In the genomic region with DNA sequence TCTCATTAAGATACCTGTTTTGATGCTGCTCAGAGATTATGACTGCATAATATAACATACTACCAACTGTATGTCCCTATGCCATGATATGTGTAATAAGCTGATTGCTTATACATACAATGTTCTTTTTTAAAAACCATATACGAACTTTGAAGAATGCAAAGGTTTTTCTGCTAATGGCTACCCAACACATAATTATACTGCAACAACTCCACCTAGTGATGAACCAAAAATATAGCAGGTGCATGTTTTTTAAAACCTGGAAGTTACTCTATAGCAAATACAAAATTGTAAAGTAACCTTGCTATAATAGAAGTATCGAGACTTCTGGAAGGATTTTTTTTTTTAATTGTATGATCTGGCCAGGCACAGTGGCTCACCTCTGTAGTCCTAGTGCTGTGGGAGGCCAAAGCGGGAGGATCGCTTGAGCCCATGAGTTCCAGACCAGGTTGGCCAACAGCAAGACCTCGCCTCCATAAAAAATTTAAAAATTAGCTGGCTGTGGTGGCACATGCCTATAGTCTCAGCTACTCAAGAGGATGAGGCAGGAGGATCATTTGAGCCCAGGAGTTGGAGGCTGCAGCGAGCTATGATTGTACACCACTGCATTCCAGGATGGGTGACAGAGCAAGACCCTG, we compare ENCODE assay signal across 8 cellular contexts. TPM values are rescaled to one million over a fixed set of nuclear protein-coding genes. Genes with fewer than 3 reads are reported as not detected.
A peak's percentile ranks its signal among the peaks of the same experiment; 100 is the strongest.
DNase-seq lines count a peak whose midpoint lies in the region; ATAC-seq, FAIRE-seq and TF ChIP-seq lines count a peak whose summit lies in the region.

No MANE protein-coding gene starts in this region.

- peaks cover 10% of the 10 kb centered on the region for H3K27me3 Mint-ChIP-seq in activated CD4-positive, alpha-beta memory T cell treated with anti-CD3 and anti-CD28 coated beads, Interleukin-2, amount 10 ng/mL, durations not matched to agents 7 days and 5 days

- no peak for ATAC-seq in GM19324 (IDR thresholded peaks at IDR 0.05; ENCODE audit: low FRiP score, unreplicated experiment)

- DNase-seq in NCI-H2171 treated with DMSO at 0.1 percent for 48 hours (lab: John Stamatoyannopoulos, UW): peak; percentile 11
- no peak for DNase-seq in NCI-H2171 (lab: John Stamatoyannopoulos, UW)
- DNase-seq in NB4 (ENCODE audit: low read depth): peak; percentile 51
- peak; percentile 36 for DNase-seq in astrocyte of the spinal cord (ENCODE audit: low read depth, low spot score)
- DNase-seq in transverse colon: no peak
- DNase-seq in activated CD4-positive, alpha-beta memory T cell treated with anti-CD3 and anti-CD28 coated beads, Interleukin-2, amount 10 ng/mL, durations not matched to agents 7 days and 5 days: no peak

- no peak overlapping the region for H3K27ac Mint-ChIP-seq in activated CD4-positive, alpha-beta memory T cell treated with anti-CD3 and anti-CD28 coated beads, Interleukin-2, amount 10 ng/mL, durations not matched to agents 7 days and 5 days

- no peaks in the 10 kb centered on the region for H3K4me1 ChIP-seq in transverse colon

- intact Hi-C loops in transverse colon (cut with DNase I; ENCODE audit: low total_unique reads): loop anchor here (5.0 kb wide), 2 partner anchors 328 to 443 kb away; no protein-coding TSS in a partner anchor

- FAIRE-seq in islet of Langerhans (lab: Jason Lieb, UNC): peak; percentile 99

- CTCF ChIA-PET in activated CD4-positive, alpha-beta memory T cell treated with anti-CD3 and anti-CD28 coated beads, Interleukin-2, amount 10 ng/mL, durations not matched to agents 7 days and 5 days (lab: Charles Lee): interaction anchor here (0.9 to 10.2 kb wide), 11 partner anchors 10 to 446 kb away, joined by 3 to 96 read pairs (median 4); no protein-coding TSS in a partner anchor

- POLR2A ChIA-PET in activated CD4-positive, alpha-beta memory T cell treated with anti-CD3 and anti-CD28 coated beads, Interleukin-2, amount 10 ng/mL, durations not matched to agents 7 days and 5 days (lab: Charles Lee): interaction anchor here (0.6 kb wide), 1 partner anchor 229 kb away, joined by 3 read pairs; a partner anchor contains a TSS

- no peak for TF ChIP-seq EP300 in transverse colon (IDR thresholded peaks at IDR 0.05; ENCODE audit: low read depth)

- H3K4me1 Mint-ChIP-seq in activated CD4-positive, alpha-beta memory T cell treated with anti-CD3 and anti-CD28 coated beads, Interleukin-2, amount 10 ng/mL, durations not matched to agents 7 days and 5 days: no peaks in the 10 kb centered on the region

- in situ Hi-C loops in astrocyte of the spinal cord (cut with HindIII; ENCODE audit: low sequenced_read_pairs): no loop called here
- in situ Hi-C loops in transverse colon (cut with MboI; ENCODE audit: low pct_ligation_motif_present in 1 of 4, low pct_unique_long_range_greater_than_20kb in 1 of 4, low sequenced_read_pairs in 3 of 4): loop anchor here (5.0 to 25.0 kb wide), 4 partner anchors 328 to 453 kb away; no protein-coding TSS in a partner anchor

- H3K4me3 ChIP-seq in NB4 (ENCODE audit: low read depth, low read length) (no peak overlapping the region), astrocyte of the spinal cord (ENCODE audit: low read depth, low read length) (no peak overlapping the region), transverse colon (no peak overlapping the region)

- H3K27ac ChIP-seq in transverse colon: no peak overlapping the region

- H3K9me3 Mint-ChIP-seq in activated CD4-positive, alpha-beta memory T cell treated with anti-CD3 and anti-CD28 coated beads, Interleukin-2, amount 10 ng/mL, durations not matched to agents 7 days and 5 days: no peaks in the 10 kb centered on the region

- H3K9me3 ChIP-seq in transverse colon: no peaks in the 10 kb centered on the region

- TF ChIP-seq POLR2A in NB4 (IDR thresholded peaks at IDR 0.05; ENCODE audit: extremely low read depth, insufficient read length) (no peak), transverse colon (IDR thresholded peaks at IDR 0.05) (no peak)

- TF ChIP-seq CTCF in NB4 (IDR thresholded peaks at IDR 0.05; ENCODE audit: low read depth, low read length) (peak; percentile 44), astrocyte of the spinal cord (IDR thresholded peaks at IDR 0.05; ENCODE audit: low read depth, low read length) (peak; percentile 56), transverse colon (IDR thresholded peaks at IDR 0.05) (peak; percentile 56 to 63 (median 59))

- WGBS in transverse colon (ENCODE audit: low coverage in 1 of 2), 2 donors: 59 to 60% methylated on average over 6 of the region's 6 CpGs

- H3K27me3 ChIP-seq in transverse colon: no peaks in the 10 kb centered on the region

- H3K36me3 Mint-ChIP-seq in activated CD4-positive, alpha-beta memory T cell treated with anti-CD3 and anti-CD28 coated beads, Interleukin-2, amount 10 ng/mL, durations not matched to agents 7 days and 5 days (ENCODE audit: low read depth): no peaks in the 10 kb centered on the region

- no peak overlapping the region for H3K4me3 Mint-ChIP-seq in activated CD4-positive, alpha-beta memory T cell treated with anti-CD3 and anti-CD28 coated beads, Interleukin-2, amount 10 ng/mL, durations not matched to agents 7 days and 5 days

- no peaks in the 10 kb centered on the region for H3K36me3 ChIP-seq in transverse colon

RNA-seq across cellular contexts. Expression of a gene that starts 49.1 kb away (rescaled TPM):
- 10 to 100 TPM in 1 of 4 donors, 1 to 10 TPM in 2, not detected in 1; 3.3 to 73.2 (median 4.0) TPM for total RNA-seq in transverse colon
- total RNA-seq in activated CD4-positive, alpha-beta memory T cell treated with anti-CD3 and anti-CD28 coated beads, Interleukin-2, amount 10 ng/mL, durations not matched to agents 7 days and 5 days: 1 to 10 TPM; 1.2 to 1.9 TPM

Comparison
In these comparisons a context has a peak if more than half of its experiments do, and no peak if none do; other contexts are left out.
1. DNase-seq: peak in NCI-H2171 treated with DMSO at 0.1 percent for 48 hours (single experiment), NB4 (single experiment) and astrocyte of the spinal cord (single experiment); none in NCI-H2171 (single experiment), transverse colon (single experiment) and activated CD4-positive, alpha-beta memory T cell treated with anti-CD3 and anti-CD28 coated beads, Interleukin-2, amount 10 ng/mL, durations not matched to agents 7 days and 5 days (single experiment).
2. Peak in every context shown above with its lines, with median percentiles within 50 percentile points of each other: CTCF ChIP-seq.